18 cellular contexts compared by ENCODE assay signal in genomic region chr4:109183851-109184345, GRCh38.
"Had no signal": no experiment of that assay in that cellular context is flagged by ENCODE, and none has a peak within 500 bp of the region (broad histone marks: within the 10 kb centered on the region; RNA-seq: fewer than 3 reads in every experiment).

No MANE protein-coding gene starts in this region.

- H3K4me3 Mint-ChIP-seq: immature natural killer cell; natural killer cell treated with Interleukin-12 subunit alpha and Interleukin-12 subunit beta and Interleukin-15 and Interleukin-18, amount 100 ng/mL, for 72 hours; T-helper 17 cell; WTC11 had no signal

- FAIRE-seq: endometrium, frontal cortex had no signal

- H3K36me3 Mint-ChIP-seq: immature natural killer cell; natural killer cell treated with Interleukin-12 subunit alpha and Interleukin-12 subunit beta and Interleukin-15 and Interleukin-18, amount 100 ng/mL, for 72 hours had no signal

- H3K27me3 ChIP-seq: brain microvascular endothelial cell, esophagus squamous epithelium, tibial artery, vagina had no signal

- H3K36me3 ChIP-seq: brain microvascular endothelial cell, esophagus squamous epithelium, tibial artery, vagina had no signal

- H3K27ac Mint-ChIP-seq: activated T-helper 2 cell treated with anti-CD3 and anti-CD28 coated beads, Interferon-gamma antibody, Interleukin-2, Interleukin-4, amounts not matched to agents 10 μg/mL and 5 μg/mL and 100 μg/mL, durations not matched to agents 14 hours and 24 hours and 36 hours; immature natural killer cell; natural killer cell treated with Interleukin-12 subunit alpha and Interleukin-12 subunit beta and Interleukin-15 and Interleukin-18, amount 100 ng/mL, for 72 hours; T-helper 17 cell; WTC11 had no signal

- ATAC-seq: left colon; natural killer cell treated with Interleukin-12 subunit alpha and Interleukin-12 subunit beta and Interleukin-15 and Interleukin-18, amount 100 ng/mL, for 72 hours; T-helper 17 cell; WTC11 had no signal

- H3K4me1 Mint-ChIP-seq: immature natural killer cell, T-helper 17 cell had no signal

- H3K27ac ChIP-seq: brain microvascular endothelial cell, dorsolateral prefrontal cortex, tibial artery, vagina had no signal

- DNase-seq: activated CD4-positive, alpha-beta T cell treated with anti-CD3 and anti-CD28 coated beads, Interleukin-2, amount 50 U/mL, for 1 hour; activated naive CD4-positive, alpha-beta T cell treated with anti-CD3 and anti-CD28 coated beads, Interleukin-2, amount 50 U/mL, for 16 hours; activated T-cell treated with anti-CD3 and anti-CD28 coated beads for 4 hours; brain microvascular endothelial cell; dorsolateral prefrontal cortex; esophagus squamous epithelium; immature natural killer cell; left colon; mammary epithelial cell; T-helper 17 cell; tibial artery had no signal

- H3K4me1 ChIP-seq: esophagus squamous epithelium, vagina had no signal

- H3K4me3 ChIP-seq: dorsolateral prefrontal cortex, esophagus squamous epithelium, skin epidermis, tibial artery, vagina had no signal

- H3K9me3 ChIP-seq: esophagus squamous epithelium, tibial artery, vagina had no signal

- H3K9me3 Mint-ChIP-seq: activated T-helper 2 cell treated with anti-CD3 and anti-CD28 coated beads, Interferon-gamma antibody, Interleukin-2, Interleukin-4, amounts not matched to agents 10 μg/mL and 5 μg/mL and 100 μg/mL, durations not matched to agents 14 hours and 24 hours and 36 hours; natural killer cell treated with Interleukin-12 subunit alpha and Interleukin-12 subunit beta and Interleukin-15 and Interleukin-18, amount 100 ng/mL, for 72 hours had no signal
